Comparison of ENCODE assay signal across 10 cellular contexts in the genomic region with DNA sequence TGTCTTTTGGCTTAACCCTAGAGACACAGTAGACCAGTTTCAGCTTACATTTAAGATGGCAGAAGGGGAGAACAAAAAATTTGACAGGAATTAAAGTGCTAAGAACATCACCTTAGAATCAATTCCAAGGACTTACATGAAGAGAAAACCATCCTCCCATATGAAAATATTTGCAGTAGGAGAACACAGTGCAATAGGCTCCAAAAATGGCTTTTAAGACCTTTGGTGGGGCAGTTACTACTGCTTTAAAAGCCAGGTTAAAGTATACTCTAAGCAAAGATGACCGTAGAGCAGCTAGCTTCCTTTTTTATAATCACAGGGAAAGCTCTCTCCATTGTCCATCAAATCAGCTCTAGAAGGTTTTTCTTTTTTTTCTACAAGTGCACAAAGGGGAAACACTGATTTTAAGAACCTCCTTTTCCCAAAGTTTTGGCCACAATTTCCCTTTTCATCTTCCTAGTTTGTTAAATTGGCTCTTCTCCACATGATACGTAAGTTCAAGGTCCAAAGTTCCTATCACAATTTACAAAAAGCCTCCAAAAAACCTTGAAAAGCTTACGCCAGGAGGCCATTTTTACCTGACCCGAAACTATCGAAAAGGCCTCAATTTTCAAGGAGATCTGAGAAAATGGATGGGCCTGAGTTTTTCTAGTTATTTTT. TPM values are rescaled to one million over a fixed set of nuclear protein-coding genes. Genes with fewer than 3 reads are reported as not detected.
DNase-seq lines count a peak whose midpoint lies in the region; ATAC-seq, FAIRE-seq and TF ChIP-seq lines count a peak whose summit lies in the region.
"Had no signal": no experiment of that assay in that cellular context is flagged by ENCODE, and none has a peak within 500 bp of the region (broad histone marks: within the 10 kb centered on the region; RNA-seq: fewer than 3 reads in every experiment).

No MANE protein-coding gene starts in this region.

- no peak for FAIRE-seq in frontal cortex (lab: Jason Lieb, UNC)
- FAIRE-seq: endothelial cell of umbilical vein had no signal

- no peaks in the 10 kb centered on the region for H3K9me3 ChIP-seq in muscle layer of colon (ENCODE audit: low read length)
- no peaks in the 10 kb centered on the region for H3K9me3 ChIP-seq in upper lobe of left lung

- peak overlapping the region; percentile 77 to 82 for H3K4me3 ChIP-seq in cardiac fibroblast (replicated peaks in 1 of 2; ENCODE audit: low read depth in 2 of 2, low read length in 2 of 2)
- H3K4me3 ChIP-seq in muscle layer of colon (ENCODE audit: low read depth in 1 of 2, low read length in 2 of 2): peak overlapping the region; percentile 80 to 99
- peak overlapping the region; percentile 70 to 89 (median 77) for H3K4me3 ChIP-seq in upper lobe of left lung

- no peak for TF ChIP-seq CTCF in cardiac fibroblast (IDR thresholded peaks at IDR 0.05; ENCODE audit: low read depth, low read length)
- TF ChIP-seq CTCF in upper lobe of left lung (IDR thresholded peaks at IDR 0.05): no peak

- peak overlapping the region; percentile 99 for H3K9ac ChIP-seq in muscle layer of colon (ENCODE audit: low read length)
- H3K9ac ChIP-seq: KMS-11 had no signal

- no peaks in the 10 kb centered on the region for H3K27me3 Mint-ChIP-seq in activated naive CD4-positive, alpha-beta T cell treated with anti-CD3 and anti-CD28 coated beads, Interleukin-2, amount 10 ng/mL, durations not matched to agents 7 days and 5 days

- H3K9me3 Mint-ChIP-seq in activated naive CD4-positive, alpha-beta T cell treated with anti-CD3 and anti-CD28 coated beads, Interleukin-2, amount 10 ng/mL, durations not matched to agents 7 days and 5 days: no peaks in the 10 kb centered on the region

- peak overlapping the region; percentile 97 for H3K4me3 Mint-ChIP-seq in activated naive CD4-positive, alpha-beta T cell treated with anti-CD3 and anti-CD28 coated beads, Interleukin-2, amount 10 ng/mL, durations not matched to agents 7 days and 5 days

- 15 to 29% methylated on average over 5 of the region's 5 CpGs for WGBS in upper lobe of left lung, 2 donors

- H3K4me1 ChIP-seq in muscle layer of colon (ENCODE audit: insufficient read depth, low read length) (peaks cover 39% of the 10 kb centered on the region), upper lobe of left lung (peaks cover 23 to 50% (median 25%) of the 10 kb centered on the region in 4 donors)

- TF ChIP-seq POLR2A in upper lobe of left lung (IDR thresholded peaks at IDR 0.05): peak in 1 of 4 donors; percentile 34

- no peak for TF ChIP-seq EP300 in upper lobe of left lung (IDR thresholded peaks at IDR 0.05)

- H3K36me3 ChIP-seq in muscle layer of colon (ENCODE audit: insufficient read depth, low read length) (peaks cover 36% of the 10 kb centered on the region), upper lobe of left lung (peaks cover 26 to 43% (median 32%) of the 10 kb centered on the region in 4 donors)

- H3K4me1 Mint-ChIP-seq in activated naive CD4-positive, alpha-beta T cell treated with anti-CD3 and anti-CD28 coated beads, Interleukin-2, amount 10 ng/mL, durations not matched to agents 7 days and 5 days: peaks cover 58% of the 10 kb centered on the region

- ATAC-seq in upper lobe of left lung (ENCODE audit: low FRiP score in 2 of 2): no peak
- no peak for ATAC-seq in HG03135 (IDR thresholded peaks at IDR 0.05; ENCODE audit: unreplicated experiment)

- H3K36me3 Mint-ChIP-seq in activated naive CD4-positive, alpha-beta T cell treated with anti-CD3 and anti-CD28 coated beads, Interleukin-2, amount 10 ng/mL, durations not matched to agents 7 days and 5 days: peaks cover 54% of the 10 kb centered on the region

- H3K27ac ChIP-seq in muscle layer of colon (ENCODE audit: low read depth, low read length): peak overlapping the region; percentile 98
- H3K27ac ChIP-seq in upper lobe of left lung: peak overlapping the region; percentile 93 to 96 (median 96)
- H3K27ac ChIP-seq: KMS-11 had no signal

- no peak for DNase-seq in activated naive CD4-positive, alpha-beta T cell treated with anti-CD3 and anti-CD28 coated beads, Interleukin-2, amount 10 ng/mL, durations not matched to agents 7 days and 5 days
- DNase-seq in activated naive CD4-positive, alpha-beta T cell treated with Interleukin-2 at 50 U/mL for 16 hours: no peak
- DNase-seq in cardiac fibroblast (ENCODE audit: low read depth in 2 of 2) (no peak), upper lobe of left lung (no peak), frontal cortex (ENCODE audit: low spot score in 2 of 2) (no peak), OCI-M2 (lab: John Stamatoyannopoulos, UW; ENCODE audit: unreplicated experiment) (no peak)

- H3K27me3 ChIP-seq in muscle layer of colon (ENCODE audit: control insufficient read depth in 1 of 2, insufficient read depth in 2 of 2, low read length in 2 of 2) (no peaks in the 10 kb centered on the region), upper lobe of left lung (no peaks in the 10 kb centered on the region)

- peak overlapping the region; percentile 99 for H3K27ac Mint-ChIP-seq in activated naive CD4-positive, alpha-beta T cell treated with anti-CD3 and anti-CD28 coated beads, Interleukin-2, amount 10 ng/mL, durations not matched to agents 7 days and 5 days

- CTCF ChIA-PET in activated naive CD4-positive, alpha-beta T cell treated with anti-CD3 and anti-CD28 coated beads, Interleukin-2, amount 10 ng/mL, durations not matched to agents 7 days and 5 days (lab: Charles Lee): interaction anchor here (1.4 to 11.5 kb wide), 3 partner anchors 8 to 14 kb away, joined by 5 to 132 read pairs (median 37); no protein-coding TSS in a partner anchor

RNA-seq across cellular contexts. Expression of a gene that starts 3.3 kb away (rescaled TPM):
- total RNA-seq in upper lobe of left lung: 1,000 to 10,000 TPM in 3 of 6 donors, 100 to 1,000 TPM in 3; 703 to 1,481 (median 910) TPM
- total RNA-seq in frontal cortex: 125 TPM

RNA-seq across cellular contexts. Expression of a gene that starts 28.4 kb away (rescaled TPM):
- total RNA-seq in upper lobe of left lung (not detected), frontal cortex (not detected)
- total RNA-seq: endothelial cell of umbilical vein had no signal

RNA-seq across cellular contexts. Expression of a gene that starts 28.6 kb away (rescaled TPM):
- total RNA-seq in upper lobe of left lung (10 to 100 TPM; 18.7 to 25.7 (median 22.5) TPM), frontal cortex (14.7 TPM)

RNA-seq across cellular contexts. Expression of a gene that starts 28.7 kb away (rescaled TPM):
- total RNA-seq in upper lobe of left lung (1 to 10 TPM in 2 of 6 donors, under 1 TPM in 4; 0.30 to 2.6 (median 0.73) TPM), frontal cortex (1.6 TPM)

RNA-seq across cellular contexts. Expression of a gene that starts 35.3 kb away (rescaled TPM):
- 10 to 100 TPM in 5 of 6 donors, 1 to 10 TPM in 1; 5.2 to 35.6 (median 16.5) TPM for total RNA-seq in upper lobe of left lung
- 17.1 TPM for total RNA-seq in frontal cortex
